14 cellular contexts compared by ENCODE assay signal in the genomic region with DNA sequence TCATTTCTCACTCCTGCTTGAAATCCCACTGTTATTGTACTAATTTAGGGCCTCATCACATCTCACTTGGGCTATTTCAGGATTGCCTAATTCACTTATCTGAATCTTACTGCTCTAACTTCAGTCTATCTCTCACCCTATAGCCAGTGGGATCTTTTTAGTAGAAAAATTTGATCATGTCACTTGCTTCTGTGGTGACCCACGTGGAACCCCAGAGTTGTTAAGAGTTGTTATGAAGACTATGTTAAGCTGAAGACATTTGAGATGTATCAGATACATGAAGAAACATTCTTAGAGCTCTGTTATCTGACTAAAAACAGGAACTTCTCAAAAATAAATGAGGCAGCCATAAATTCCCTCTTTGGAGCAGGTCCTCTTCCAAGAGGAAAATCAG.
DNase-seq lines count a peak whose midpoint lies in the region; ATAC-seq, FAIRE-seq and TF ChIP-seq lines count a peak whose summit lies in the region.
"Had no signal": no experiment of that assay in that cellular context is flagged by ENCODE, and none has a peak within 500 bp of the region (broad histone marks: within the 10 kb centered on the region; RNA-seq: fewer than 3 reads in every experiment).

No MANE protein-coding gene starts in this region.

- no peak overlapping the region for H3K4me3 ChIP-seq in adrenal gland
- H3K4me3 ChIP-seq: vagina had no signal

- H3K9me3 ChIP-seq in adrenal gland (replicated peaks in 1 of 3): no peaks in the 10 kb centered on the region
- H3K9me3 ChIP-seq: vagina had no signal

- H3K4me1 ChIP-seq in adrenal gland (replicated peaks in 1 of 2): no peaks in the 10 kb centered on the region
- H3K4me1 ChIP-seq: vagina had no signal

- H3K27ac ChIP-seq in adrenal gland: no peak overlapping the region
- H3K27ac ChIP-seq: epithelial cell of prostate, vagina had no signal

- H3K27me3 ChIP-seq in adrenal gland: no peaks in the 10 kb centered on the region
- H3K27me3 ChIP-seq: vagina had no signal

- no peaks in the 10 kb centered on the region for H3K36me3 ChIP-seq in adrenal gland (replicated peaks in 1 of 2)
- H3K36me3 ChIP-seq: vagina had no signal

- no peak for FAIRE-seq in frontal cortex (lab: Jason Lieb, UNC)

- TF ChIP-seq POLR2A in adrenal gland (IDR thresholded peaks at IDR 0.05): no peak

- DNase-seq in MV-4-11 (lab: John Stamatoyannopoulos, UW): peak; percentile 4
- DNase-seq in adrenal gland: no peak
- DNase-seq in DMS153 (lab: John Stamatoyannopoulos, UW): no peak
- no peak for DNase-seq in RKO (ENCODE audit: low spot score)
- DNase-seq in frontal cortex (ENCODE audit: low spot score in 2 of 2): no peak
- DNase-seq: CD4-positive, CD25-positive, alpha-beta regulatory T cell; NCI-H2081 treated with DMSO at 0.1 percent for 48 hours had no signal

- intact Hi-C loops in adrenal gland (cut with DNase I): no loop called here

- 64 to 82% (median 71%) methylated on average over 1 of the region's 1 CpG for WGBS in adrenal gland, 4 donors

- no peak for TF ChIP-seq CTCF in adrenal gland (IDR thresholded peaks at IDR 0.05)

- ATAC-seq in GM18520 (IDR thresholded peaks at IDR 0.05; ENCODE audit: unreplicated experiment) (peak; percentile 20), GM21526 (IDR thresholded peaks at IDR 0.05; ENCODE audit: low FRiP score, unreplicated experiment) (peak; percentile 32), HG03064 (IDR thresholded peaks at IDR 0.05; ENCODE audit: low read depth, unreplicated experiment) (peak; percentile 28)
- ATAC-seq: sciatic nerve, WTC11 had no signal
